Comparison of ENCODE assay signal across 21 cellular contexts in genomic region chr11:108708173-108708572, GRCh38.
"Had no signal": no experiment of that assay in that cellular context is flagged by ENCODE, and none has a peak within 500 bp of the region (broad histone marks: within the 10 kb centered on the region; RNA-seq: fewer than 3 reads in every experiment).

No MANE protein-coding gene starts in this region.

- FAIRE-seq: HepG2 had no signal

- DNase-seq: IMR-90, MM.1S, NCI-H1092 treated with DMSO at 0.1 percent for 48 hours, NCI-H1436 treated with DMSO at 0.1 percent for 48 hours, NCI-H1694, NCI-H187 treated with DMSO at 0.1 percent for 48 hours, NCI-H2081, NCI-H2107, NCI-H2171, NCI-H226, NCI-H446, NCI-H510A, NCI-H69, NCI-H774, PC-3, SHP77, T-helper 1 cell had no signal

- ATAC-seq: HepG2, Panc1, PC-3, SK-N-SH treated with all-trans-retinoic acid at 6 μM for 48 hours had no signal

- H3K27ac ChIP-seq: RWPE1 had no signal
